18 cellular contexts compared by ENCODE assay signal in the genomic region with DNA sequence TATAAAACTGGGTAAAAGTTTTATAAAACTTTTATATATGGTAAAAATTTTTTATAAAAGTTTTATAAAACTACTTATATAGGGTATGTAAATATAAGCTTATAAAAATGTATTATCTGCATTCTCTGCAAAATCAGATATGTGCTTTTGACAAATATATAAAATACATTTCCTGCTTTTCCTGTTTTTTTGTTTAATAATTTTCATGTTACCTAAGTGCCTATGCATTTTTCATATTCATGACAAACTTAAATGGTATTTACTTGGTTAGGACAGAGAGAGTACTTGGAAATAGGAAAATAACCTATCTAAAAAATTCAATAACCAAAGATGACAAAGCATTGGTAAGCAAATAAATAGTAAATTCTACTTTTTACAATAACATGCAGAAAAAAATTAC. TPM values are rescaled to one million over a fixed set of nuclear protein-coding genes. Genes with fewer than 3 reads are reported as not detected.
DNase-seq lines count a peak whose midpoint lies in the region; ATAC-seq, FAIRE-seq and TF ChIP-seq lines count a peak whose summit lies in the region.
"Had no signal": no experiment of that assay in that cellular context is flagged by ENCODE, and none has a peak within 500 bp of the region (broad histone marks: within the 10 kb centered on the region; RNA-seq: fewer than 3 reads in every experiment).

No MANE protein-coding gene starts in this region.

- no peaks in the 10 kb centered on the region for H3K36me3 Mint-ChIP-seq in activated CD4-positive, alpha-beta memory T cell treated with anti-CD3 and anti-CD28 coated beads for 36 hours
- H3K36me3 Mint-ChIP-seq: CD4-positive, CD25-positive, alpha-beta regulatory T cell had no signal

- no peak overlapping the region for H3K4me3 Mint-ChIP-seq in activated CD4-positive, alpha-beta memory T cell treated with anti-CD3 and anti-CD28 coated beads for 36 hours
- H3K4me3 Mint-ChIP-seq: CD4-positive, CD25-positive, alpha-beta regulatory T cell; H9 had no signal

- intact Hi-C loops in Right ventricle myocardium inferior (cut with DNase I): no loop called here
- intact Hi-C loops in activated CD4-positive, alpha-beta memory T cell treated with anti-CD3 and anti-CD28 coated beads for 36 hours (cut with micrococcal nuclease): no loop called here

- TF ChIP-seq CTCF in LNCaP clone FGC (IDR thresholded peaks at IDR 0.05; ENCODE audit: control insufficient read depth, extremely low read depth, insufficient read depth): no peak

- ATAC-seq in Right ventricle myocardium inferior: no peak
- ATAC-seq: GM12878, HepG2 had no signal

- CTCF ChIA-PET in activated CD4-positive, alpha-beta memory T cell treated with anti-CD3 and anti-CD28 coated beads for 36 hours (lab: Charles Lee): no interaction called here

- no peak overlapping the region for H3K27ac Mint-ChIP-seq in activated CD4-positive, alpha-beta memory T cell treated with anti-CD3 and anti-CD28 coated beads for 36 hours
- H3K27ac Mint-ChIP-seq: CD4-positive, CD25-positive, alpha-beta regulatory T cell; H9 had no signal

- DNase-seq in LNCaP clone FGC (ENCODE audit: low read depth) (peak; percentile 56), small intestine (no peak), NCI-H2107 treated with DMSO at 0.1 percent for 48 hours (lab: John Stamatoyannopoulos, UW; ENCODE audit: unreplicated experiment) (no peak), Right ventricle myocardium inferior (ENCODE audit: missing footprints) (no peak)
- no peak for DNase-seq in activated CD4-positive, alpha-beta memory T cell treated with anti-CD3 and anti-CD28 coated beads for 36 hours
- DNase-seq: ACHN; CD4-positive, CD25-positive, alpha-beta regulatory T cell; DMS53; GOT3; H9 had no signal

- POLR2A ChIA-PET in activated CD4-positive, alpha-beta memory T cell treated with anti-CD3 and anti-CD28 coated beads for 36 hours (lab: Charles Lee): no interaction called here

- no peaks in the 10 kb centered on the region for H3K4me1 ChIP-seq in small intestine (ENCODE audit: control insufficient read depth in 2 of 2, insufficient read depth in 1 of 2, low read depth in 1 of 2, low read length in 1 of 2)
- H3K4me1 ChIP-seq: BLaER1 treated with 17β-estradiol and CSF1 and Interleukin-3, amounts not matched to agents 10 nM and 100 nM had no signal

- H3K27me3 Mint-ChIP-seq in activated CD4-positive, alpha-beta memory T cell treated with anti-CD3 and anti-CD28 coated beads for 36 hours: peaks cover 14% of the 10 kb centered on the region

- no peaks in the 10 kb centered on the region for H3K9me3 Mint-ChIP-seq in activated CD4-positive, alpha-beta memory T cell treated with anti-CD3 and anti-CD28 coated beads for 36 hours
- H3K9me3 Mint-ChIP-seq: H9 had no signal

- FAIRE-seq in A204.1 (lab: Jason Lieb, UNC): peak; percentile 77
- peak; percentile 74 for FAIRE-seq in TTC549 (lab: Jason Lieb, UNC)
- peak; percentile 86 for FAIRE-seq in small intestine (lab: Jason Lieb, UNC)
- FAIRE-seq: GM12878, GM19239, HepG2, HTR-8/SVneo had no signal

- no peaks in the 10 kb centered on the region for H3K36me3 ChIP-seq in small intestine (ENCODE audit: control insufficient read depth in 2 of 2, insufficient read depth in 2 of 2, low read length in 2 of 2)
- H3K36me3 ChIP-seq: BLaER1 treated with 17β-estradiol and CSF1 and Interleukin-3, amounts not matched to agents 10 nM and 100 nM had no signal

- no peaks in the 10 kb centered on the region for H3K4me1 Mint-ChIP-seq in activated CD4-positive, alpha-beta memory T cell treated with anti-CD3 and anti-CD28 coated beads for 36 hours (ENCODE audit: low read depth)
- H3K4me1 Mint-ChIP-seq: CD4-positive, CD25-positive, alpha-beta regulatory T cell had no signal

- H3K27me3 ChIP-seq in small intestine (ENCODE audit: control insufficient read depth in 2 of 2, insufficient read depth in 2 of 2, low read length in 2 of 2): no peaks in the 10 kb centered on the region
- H3K27me3 ChIP-seq: BLaER1 treated with 17β-estradiol and CSF1 and Interleukin-3, amounts not matched to agents 10 nM and 100 nM had no signal

- H3K27ac ChIP-seq in small intestine (ENCODE audit: low read depth in 1 of 2, low read length in 1 of 2): no peak overlapping the region
- H3K27ac ChIP-seq: 22Rv1; BLaER1 treated with 17β-estradiol and CSF1 and Interleukin-3, amounts not matched to agents 10 nM and 100 nM had no signal

- H3K9me3 ChIP-seq in small intestine (ENCODE audit: control insufficient read depth, low read depth): no peaks in the 10 kb centered on the region
- H3K9me3 ChIP-seq: BLaER1 treated with 17β-estradiol and CSF1 and Interleukin-3, amounts not matched to agents 10 nM and 100 nM had no signal

- H3K4me3 ChIP-seq in LNCaP clone FGC (ENCODE audit: low read depth, low read length) (no peak overlapping the region), small intestine (ENCODE audit: low read depth in 1 of 2, low read length in 2 of 2) (no peak overlapping the region)
- H3K4me3 ChIP-seq: BLaER1 treated with 17β-estradiol and CSF1 and Interleukin-3, amounts not matched to agents 10 nM and 100 nM; GM12878 had no signal

RNA-seq across cellular contexts. Expression of gene ADGRG6, which starts 41.2 kb away (rescaled TPM):
- 10 to 100 TPM in 1 of 3 donors, 1 to 10 TPM in 2; 5.4 to 16.3 (median 5.9) TPM for polyA plus RNA-seq in small intestine
- 2.9 TPM for total RNA-seq in Right ventricle myocardium inferior
- under 1 TPM; 0.12 to 0.55 TPM for total RNA-seq in activated CD4-positive, alpha-beta memory T cell treated with anti-CD3 and anti-CD28 coated beads for 36 hours
- polyA plus RNA-seq: CD4-positive, CD25-positive, alpha-beta regulatory T cell had no signal
